ENCODE assay signal across 8 cellular contexts in genomic region chr11:122746050-122746478, GRCh38.
DNase-seq lines count a peak whose midpoint lies in the region; ATAC-seq and TF ChIP-seq lines count a peak whose summit lies in the region.

No MANE protein-coding gene starts in this region.

- no peak for TF ChIP-seq POLR2A in vagina (IDR thresholded peaks at IDR 0.05)

- no peaks in the 10 kb centered on the region for H3K27me3 Mint-ChIP-seq in activated CD8-positive, alpha-beta memory T cell treated with anti-CD3 and anti-CD28 coated beads, Interleukin-2, amount 10 ng/mL, durations not matched to agents 7 days and 5 days

- H3K27ac ChIP-seq in vagina, result no peak overlapping the region

- CTCF ChIA-PET in activated CD8-positive, alpha-beta memory T cell treated with anti-CD3 and anti-CD28 coated beads, Interleukin-2, amount 10 ng/mL, durations not matched to agents 7 days and 5 days (lab: Charles Lee), result interaction anchor here (0.6 to 16.6 kb wide), 17 partner anchors 10 to 316 kb away, joined by 3 to 288 read pairs (median 6); partner anchors contain the start of genes HSPA8 and UBASH3B

- no peak for TF ChIP-seq CTCF in vagina (IDR thresholded peaks at IDR 0.05)

- peaks cover 31% of the 10 kb centered on the region for H3K4me1 ChIP-seq in vagina

- H3K4me3 Mint-ChIP-seq in activated CD8-positive, alpha-beta memory T cell treated with anti-CD3 and anti-CD28 coated beads, Interleukin-2, amount 10 ng/mL, durations not matched to agents 7 days and 5 days, result peak overlapping the region; percentile 47

- ATAC-seq in GM19463 (IDR thresholded peaks at IDR 0.05; ENCODE audit: unreplicated experiment), result peak; percentile 78
- peak; percentile 56 for ATAC-seq in HG03469 (IDR thresholded peaks at IDR 0.05; ENCODE audit: unreplicated experiment)
- ATAC-seq in activated CD8-positive, alpha-beta memory T cell treated with anti-CD3 and anti-CD28 coated beads, Interleukin-2, amount 10 ng/mL, durations not matched to agents 7 days and 5 days, result peak; percentile 66

- H3K36me3 Mint-ChIP-seq in activated CD8-positive, alpha-beta memory T cell treated with anti-CD3 and anti-CD28 coated beads, Interleukin-2, amount 10 ng/mL, durations not matched to agents 7 days and 5 days, result peaks cover 13% of the 10 kb centered on the region

- no peak overlapping the region for H3K27ac Mint-ChIP-seq in activated CD8-positive, alpha-beta memory T cell treated with anti-CD3 and anti-CD28 coated beads, Interleukin-2, amount 10 ng/mL, durations not matched to agents 7 days and 5 days

- H3K9me3 Mint-ChIP-seq in activated CD8-positive, alpha-beta memory T cell treated with anti-CD3 and anti-CD28 coated beads, Interleukin-2, amount 10 ng/mL, durations not matched to agents 7 days and 5 days (ENCODE audit: low read depth), result no peaks in the 10 kb centered on the region

- intact Hi-C loops in vagina (cut with DNase I), result no loop called here

- no peaks in the 10 kb centered on the region for H3K27me3 ChIP-seq in vagina

- H3K4me1 Mint-ChIP-seq in activated CD8-positive, alpha-beta memory T cell treated with anti-CD3 and anti-CD28 coated beads, Interleukin-2, amount 10 ng/mL, durations not matched to agents 7 days and 5 days, result peaks cover 3% of the 10 kb centered on the region

- no peaks in the 10 kb centered on the region for H3K36me3 ChIP-seq in vagina

- DNase-seq in Ammon's horn (ENCODE audit: low spot score) (peak; percentile 34), SW480 (ENCODE audit: low spot score) (no peak), vagina (ENCODE audit: extremely low spot score in 2 of 2) (no peak), DMS153 treated with DMSO at 0.1 percent for 48 hours (lab: John Stamatoyannopoulos, UW; ENCODE audit: unreplicated experiment) (no peak)
- DNase-seq in activated CD8-positive, alpha-beta memory T cell treated with anti-CD3 and anti-CD28 coated beads, Interleukin-2, amount 10 ng/mL, durations not matched to agents 7 days and 5 days, result peak; percentile 85
- peak; percentile 76 for DNase-seq in stimulated activated CD4-positive, alpha-beta T cell treated with anti-CD3 and anti-CD28 coated beads, Interleukin-15, amount 100 ng/mL, for 24 hours

- no peaks in the 10 kb centered on the region for H3K9me3 ChIP-seq in vagina

- no peak overlapping the region for H3K4me3 ChIP-seq in vagina

Comparison
In these comparisons a context has a peak if more than half of its experiments do, and no peak if none do; other contexts are left out.
1. DNase-seq: peak in Ammon's horn (single experiment), activated CD8-positive, alpha-beta memory T cell treated with anti-CD3 and anti-CD28 coated beads, Interleukin-2, amount 10 ng/mL, durations not matched to agents 7 days and 5 days (single experiment) and stimulated activated CD4-positive, alpha-beta T cell treated with anti-CD3 and anti-CD28 coated beads, Interleukin-15, amount 100 ng/mL, for 24 hours (single experiment); none in SW480 (single experiment), vagina (0 of 2) and DMS153 treated with DMSO at 0.1 percent for 48 hours (single experiment).
2. Peak in every context shown above with its lines, with median percentiles within 50 percentile points of each other: ATAC-seq.